ENCODE assay signal across 17 cellular contexts in genomic region chr4:145799225-145799624, GRCh38.
"Had no signal": no experiment of that assay in that cellular context is flagged by ENCODE, and none has a peak within 500 bp of the region (broad histone marks: within the 10 kb centered on the region; RNA-seq: fewer than 3 reads in every experiment).

No MANE protein-coding gene starts in this region.

- H3K4me3 ChIP-seq: hepatocyte, lower lobe of right lung, right atrium auricular region, SK-N-MC had no signal

- ATAC-seq: activated naive CD8-positive, alpha-beta T cell treated with anti-CD3 and anti-CD28 coated beads, Interleukin-2, amount 50 U/mL, for 24 hours; activated T-helper 17 cell treated with anti-CD3 and anti-CD28 coated beads, Interleukin-2, amount 50 U/mL, for 72 hours; lower lobe of right lung; stimulated activated naive CD8-positive, alpha-beta T cell treated with anti-CD3 and anti-CD28 coated beads, Interleukin-15, amount 100 ng/mL, for 72 hours; T-cell had no signal

- DNase-seq: activated CD4-positive, CD25-positive, alpha-beta regulatory T cell treated with anti-CD3 and anti-CD28 coated beads, Interleukin-2, amount 50 U/mL, for 72 hours; activated naive CD4-positive, alpha-beta T cell treated with anti-CD3 and anti-CD28 coated beads for 36 hours; activated naive CD8-positive, alpha-beta T cell treated with anti-CD3 and anti-CD28 coated beads, Interleukin-2, amount 50 U/mL, for 24 hours; aorta; cerebellar nuclear complex; endodermal cell; islet precursor cell; lower lobe of right lung; small intestine; stimulated activated CD4-positive, alpha-beta T cell treated with anti-CD3 and anti-CD28 coated beads, Interleukin-4, amount 100 ng/mL, for 24 hours; stimulated activated naive CD8-positive, alpha-beta T cell treated with anti-CD3 and anti-CD28 coated beads, Interleukin-15, amount 100 ng/mL, for 72 hours; T-cell; T1000 had no signal
